In genomic region chr13:113644800-113645199, GRCh38 we compare ENCODE assay signal across 16 cellular contexts. TPM values are rescaled to one million over a fixed set of nuclear protein-coding genes. Genes with fewer than 3 reads are reported as not detected.
DNase-seq lines count a peak whose midpoint lies in the region; ATAC-seq and TF ChIP-seq lines count a peak whose summit lies in the region.
"Had no signal": no experiment of that assay in that cellular context is flagged by ENCODE, and none has a peak within 500 bp of the region (broad histone marks: within the 10 kb centered on the region; RNA-seq: fewer than 3 reads in every experiment).

No MANE protein-coding gene starts in this region.

- H4K20me1 ChIP-seq in BLaER1 = no peaks in the 10 kb centered on the region; the same call in 1 of the 2 replicates

- TF ChIP-seq CTCF in HEK293 (tag by site-specific recombination; IDR thresholded peaks at IDR 0.05) = no peak
- TF ChIP-seq CTCF in thyroid gland (IDR thresholded peaks at IDR 0.05) = no peak

- 93 to 95% methylated on average over 1 of the region's 1 CpG for WGBS in thyroid gland, 2 donors

- ATAC-seq in GM21367 (IDR thresholded peaks at IDR 0.05; ENCODE audit: unreplicated experiment) = no peak
- ATAC-seq: A549; CD8-positive, alpha-beta T cell had no signal

- no peak overlapping the region for H3K9ac ChIP-seq in BLaER1

- DNase-seq in thyroid gland (no peak), HuH-7 (ENCODE audit: low spot score) (no peak)
- DNase-seq: AML-193; Calu3; CD4-positive, alpha-beta T cell; CD8-positive, alpha-beta T cell; DMS79 treated with DMSO at 0.1 percent for 48 hours; GF-D8 had no signal

- peak overlapping the region; percentile 76 for H3K4me2 ChIP-seq in BLaER1
- H3K4me2 ChIP-seq: A549 had no signal

- POLR2A ChIA-PET in HEK293 (lab: Yijun Ruan, JAX) = no interaction called here

- H3K36me3 ChIP-seq in BLaER1 (peaks cover 24% of the 10 kb centered on the region), HEK293 (ENCODE audit: control insufficient read depth in 2 of 2, insufficient read depth in 1 of 2, low read length in 2 of 2) (peaks cover 0 to 24% of the 10 kb centered on the region in 2 experiments; a peak in 1 of 3 replicates), thyroid gland (peaks cover 4 to 6% of the 10 kb centered on the region in 2 donors)

- CTCF ChIA-PET in HEK293 (lab: Yijun Ruan, JAX) = interaction anchor here (0.7 to 1.0 kb wide), 2 partner anchors 96 to 107 kb away, joined by 3 to 5 read pairs; no protein-coding TSS in a partner anchor

- intact Hi-C loops in thyroid gland (cut with DNase I) = no loop called here

- TF ChIP-seq POLR2A in thyroid gland (IDR thresholded peaks at IDR 0.05) = no peak

- H3K4me3 ChIP-seq in BLaER1 (no peak overlapping the region), HEK293 (ENCODE audit: low read depth, low read length) (no peak overlapping the region), thyroid gland (replicated peaks in 1 of 3) (no peak overlapping the region)
- H3K4me3 ChIP-seq: A549 had no signal

- no peak overlapping the region for H3K27ac ChIP-seq in BLaER1
- H3K27ac ChIP-seq in HEK293 (ENCODE audit: extremely low read depth, low read depth, low read length) = no peak overlapping the region
- peak overlapping the region; percentile 72 to 94 (median 84) for H3K27ac ChIP-seq in thyroid gland
- H3K27ac ChIP-seq: 22Rv1, A549 had no signal

- peaks cover 12% of the 10 kb centered on the region for H3K9me3 ChIP-seq in BLaER1
- no peaks in the 10 kb centered on the region for H3K9me3 ChIP-seq in HEK293 (ENCODE audit: control insufficient read depth, insufficient read depth, low read depth, low read length)
- no peaks in the 10 kb centered on the region for H3K9me3 ChIP-seq in thyroid gland
- H3K9me3 ChIP-seq: Caco-2 had no signal

- H3K4me1 ChIP-seq in BLaER1 (peaks cover 71% of the 10 kb centered on the region), HEK293 (ENCODE audit: control insufficient read depth, insufficient read depth, low read length) (no peaks in the 10 kb centered on the region), thyroid gland (peaks cover 54 to 70% of the 10 kb centered on the region in 2 donors)
- H3K4me1 ChIP-seq: Caco-2 had no signal

- no peaks in the 10 kb centered on the region for H3K27me3 ChIP-seq in BLaER1
- H3K27me3 ChIP-seq in thyroid gland = no peaks in the 10 kb centered on the region

TF ChIP-seq in HEK293, 187 proteins besides CTCF, POLR2A, EP300 and RAD21:
- TF ChIP-seq ZNF184 (tag by site-specific recombination; IDR thresholded peaks at IDR 0.05) = peak; percentile 97
- no peak for TF ChIP-seq PRDM1 (tag by site-specific recombination; IDR thresholded peaks at IDR 0.05)
- TF ChIP-seq ZNF785 (tag by site-specific recombination; IDR thresholded peaks at IDR 0.05) = no peak
- no peak for TF ChIP-seq AEBP2 (tag by site-specific recombination; IDR thresholded peaks at IDR 0.05; ENCODE audit: borderline replicate concordance)

RNA-seq across cellular contexts. Expression of gene ATP4B, which starts 13.2 kb away (rescaled TPM):
- total RNA-seq in thyroid gland = not detected
- total RNA-seq: A172; B cell; Caco-2; Calu3; CD4-positive, alpha-beta T cell; CD8-positive, alpha-beta T cell had no signal

RNA-seq across cellular contexts. Expression of gene GRK1, which starts 22.2 kb away (rescaled TPM):
- total RNA-seq in thyroid gland = 10 to 100 TPM in 1 of 4 donors, 1 to 10 TPM in 3; 2.0 to 17.9 (median 2.7) TPM
- total RNA-seq: A172; B cell; Caco-2; Calu3; CD4-positive, alpha-beta T cell; CD8-positive, alpha-beta T cell had no signal

Comparison
In these comparisons a context has a peak if more than half of its experiments do, and no peak if none do; other contexts are left out.
1. H3K27ac ChIP-seq: peak in thyroid gland (3 of 3); none in BLaER1 (single experiment) and HEK293 (single experiment).